ENCODE assay signal across 32 cellular contexts in genomic region chr7:698515-699259, GRCh38. TPM values are rescaled to one million over a fixed set of nuclear protein-coding genes. Genes with fewer than 3 reads are reported as not detected.
DNase-seq lines count a peak whose midpoint lies in the region; ATAC-seq, FAIRE-seq and TF ChIP-seq lines count a peak whose summit lies in the region.
"Had no signal": no experiment of that assay in that cellular context is flagged by ENCODE, and none has a peak within 500 bp of the region (broad histone marks: within the 10 kb centered on the region; RNA-seq: fewer than 3 reads in every experiment).

No MANE protein-coding gene starts in this region.

- no peak for TF ChIP-seq CTCF in left ventricle myocardium inferior (IDR thresholded peaks at IDR 0.05; ENCODE audit: borderline replicate concordance)
- TF ChIP-seq CTCF in mucosa of descending colon (IDR thresholded peaks at IDR 0.05), result no peak

- H3K9me3 ChIP-seq in left ventricle myocardium inferior (replicated peaks), result peaks cover 11% of the 10 kb centered on the region
- H3K9me3 ChIP-seq in mucosa of descending colon, result peaks cover 3% of the 10 kb centered on the region

- H3K4me1 ChIP-seq in left ventricle myocardium inferior (peaks cover 30% of the 10 kb centered on the region), mucosa of descending colon (ENCODE audit: low read depth) (peaks cover 8% of the 10 kb centered on the region)
- H3K4me1 ChIP-seq: psoas muscle had no signal

- FAIRE-seq in frontal cortex (lab: Jason Lieb, UNC), result no peak
- FAIRE-seq: A204.1, D721Med had no signal

- H3K27ac ChIP-seq in left ventricle myocardium inferior (replicated peaks), result peak overlapping the region; percentile 56
- H3K27ac ChIP-seq: GM23248, psoas muscle had no signal

- H3K4me3 ChIP-seq in left ventricle myocardium inferior, result no peak overlapping the region
- no peak overlapping the region for H3K4me3 ChIP-seq in mucosa of descending colon
- H3K4me3 ChIP-seq: GM23248, psoas muscle had no signal

- no peaks in the 10 kb centered on the region for H3K27me3 ChIP-seq in left ventricle myocardium inferior (ENCODE audit: low read depth)

- ATAC-seq in left ventricle myocardium superior (no peak), esophagus mucosa (peak; percentile 72), mucosa of descending colon (peak; percentile 44), GM21737 (IDR thresholded peaks at IDR 0.05; ENCODE audit: unreplicated experiment) (no peak), GM18873 (IDR thresholded peaks at IDR 0.05; ENCODE audit: low FRiP score, unreplicated experiment) (no peak)
- ATAC-seq: activated naive CD8-positive, alpha-beta T cell treated with anti-CD3 and anti-CD28 coated beads, Interleukin-2, amount 50 U/mL, for 24 hours; naive thymus-derived CD8-positive, alpha-beta T cell; PC-3; psoas muscle; stimulated activated naive B cell treated with anti-CD40 and anti-IgM and Interleukin-4, amounts not matched to agents 10 μg/mL and 1 μg/mL and 100 μg/mL, for 72 hours had no signal

- in situ Hi-C loops in KBM-7 (cut with MboI; ENCODE audit: low pct_unique_long_range_greater_than_20kb, low sequenced_read_pairs), result no loop called here

- intact Hi-C loops in left ventricle myocardium inferior (cut with micrococcal nuclease) (no loop called here), left ventricle myocardium superior (cut with micrococcal nuclease) (no loop called here), mucosa of descending colon (cut with DNase I, micrococcal nuclease) (no loop called here)

- no peak for DNase-seq in left ventricle myocardium inferior
- no peak for DNase-seq in left ventricle myocardium superior
- no peak for DNase-seq in mucosa of descending colon
- DNase-seq in KBM-7, result no peak
- no peak for DNase-seq in frontal cortex (ENCODE audit: low spot score in 2 of 2)
- DNase-seq: activated CD4-positive, alpha-beta T cell treated with anti-CD3 and anti-CD28 coated beads, Interleukin-2, amount 50 U/mL, for 1 hour; activated CD4-positive, CD25-positive, alpha-beta regulatory T cell; activated naive CD8-positive, alpha-beta T cell treated with anti-CD3 and anti-CD28 coated beads, Interleukin-2, amount 50 U/mL, for 24 hours; activated T-cell treated with anti-CD3 and anti-CD28 coated beads, Interleukin-2, amount 50 U/mL, for 1 hour; CD4-positive, CD25-positive, alpha-beta regulatory T cell; central memory CD4-positive, alpha-beta T cell; DND-41; GM23248; HFFc6; hippocampal formation; KG1; midbrain; naive thymus-derived CD8-positive, alpha-beta T cell; NCI-H1105 treated with DMSO at 0.1 percent for 48 hours; NCI-H187 treated with DMSO at 0.1 percent for 48 hours; NCI-H524; occipital lobe; PC-3; SK-N-SH; stimulated activated naive B cell treated with anti-CD40 and anti-IgM and Interleukin-4, amounts not matched to agents 10 μg/mL and 1 μg/mL and 100 μg/mL, for 72 hours; substantia nigra had no signal

- H3K36me3 ChIP-seq in left ventricle myocardium inferior (no peaks in the 10 kb centered on the region), mucosa of descending colon (ENCODE audit: low read depth) (no peaks in the 10 kb centered on the region)

RNA-seq across cellular contexts. Expression of gene DNAAF5, which starts 27.8 kb away (rescaled TPM):
- 18.1 TPM for total RNA-seq in left ventricle myocardium inferior
- total RNA-seq in left ventricle myocardium superior, result 22.8 TPM
- 21.8 TPM for total RNA-seq in esophagus mucosa
- total RNA-seq in mucosa of descending colon, result 10 to 100 TPM; 29.4 to 43.0 (median 30.9) TPM
- 6.5 TPM for total RNA-seq in frontal cortex

RNA-seq across cellular contexts. Expression of gene PRKAR1B, which starts 28.4 kb away (rescaled TPM):
- 14.2 TPM for total RNA-seq in left ventricle myocardium inferior
- total RNA-seq in left ventricle myocardium superior, result 16.5 TPM
- total RNA-seq in esophagus mucosa, result 17.0 TPM
- 10 to 100 TPM; 10.1 to 24.5 (median 24.4) TPM for total RNA-seq in mucosa of descending colon
- total RNA-seq in frontal cortex, result 80.7 TPM

Comparison
In these comparisons a context has a peak if more than half of its experiments do, and no peak if none do; other contexts are left out.
1. ATAC-seq: peak in esophagus mucosa (single experiment) and mucosa of descending colon (single experiment); none in left ventricle myocardium superior (single experiment), GM21737 (single experiment) and GM18873 (single experiment).